17 cellular contexts compared by ENCODE assay signal in genomic region chr6:1778693-1779235, GRCh38.
A peak's percentile ranks its signal among the peaks of the same experiment; 100 is the strongest.
DNase-seq lines count a peak whose midpoint lies in the region; ATAC-seq and TF ChIP-seq lines count a peak whose summit lies in the region.
"Had no signal": no experiment of that assay in that cellular context is flagged by ENCODE, and none has a peak within 500 bp of the region (broad histone marks: within the 10 kb centered on the region; RNA-seq: fewer than 3 reads in every experiment).

No MANE protein-coding gene starts in this region.

- WGBS in body of pancreas, 2 donors, result 73 to 79% methylated on average over 10 of the region's 10 CpGs
- WGBS in gastroesophageal sphincter (ENCODE audit: low coverage in 1 of 2), 2 donors, result 35 to 71% methylated on average over 5 to 9 of the region's 10 CpGs

- no peak for TF ChIP-seq EP300 in gastroesophageal sphincter (IDR thresholded peaks at IDR 0.05)

- intact Hi-C loops in body of pancreas (cut with DNase I) (loop anchor here (10.0 kb wide), 1 partner anchor 144 kb away; no protein-coding TSS in a partner anchor), sciatic nerve (cut with DNase I) (no loop called here)

- peaks cover 18% of the 10 kb centered on the region for H3K4me1 ChIP-seq in body of pancreas
- H3K4me1 ChIP-seq in gastroesophageal sphincter, result peaks cover 0 to 13% (median 0%) of the 10 kb centered on the region in 3 donors
- H3K4me1 ChIP-seq: BE2C had no signal

- H3K36me3 ChIP-seq in body of pancreas (replicated peaks in 1 of 2; ENCODE audit: insufficient read depth in 1 of 2, low read depth in 2 of 2) (no peaks in the 10 kb centered on the region), gastroesophageal sphincter (no peaks in the 10 kb centered on the region)
- H3K36me3 ChIP-seq: BE2C had no signal

- TF ChIP-seq POLR2A in body of pancreas (IDR thresholded peaks at IDR 0.05) (no peak), gastroesophageal sphincter (IDR thresholded peaks at IDR 0.05) (no peak)

- H3K27ac ChIP-seq in body of pancreas, result peak overlapping the region in 3 of 4 donors; percentile 46 to 54 (median 49)
- no peak overlapping the region for H3K27ac ChIP-seq in gastroesophageal sphincter

- H3K4me3 ChIP-seq in body of pancreas (no peak overlapping the region), gastroesophageal sphincter (no peak overlapping the region), foreskin fibroblast (ENCODE audit: low read depth in 1 of 2, low read length in 2 of 2) (no peak overlapping the region)
- H3K4me3 ChIP-seq: GM12878 had no signal

- DNase-seq in body of pancreas, result peak in 1 of 4 donors; percentile 33
- peak; percentile 37 for DNase-seq in medulla oblongata (ENCODE audit: extremely low spot score)
- no peak for DNase-seq in sciatic nerve (ENCODE audit: low spot score)
- no peak for DNase-seq in activated CD4-positive, alpha-beta T cell treated with anti-CD3 and anti-CD28 coated beads, Interleukin-2, amount 50 U/mL, for 48 hours
- no peak for DNase-seq in foreskin fibroblast
- no peak for DNase-seq in SIG-M5 (lab: John Stamatoyannopoulos, UW)
- DNase-seq: BE2C; CD4-positive, alpha-beta memory T cell; DMS79; H7; MV-4-11; NCI-H1436; NCI-H2081; NCI-H524 had no signal

- H3K9me3 ChIP-seq in body of pancreas (no peaks in the 10 kb centered on the region), gastroesophageal sphincter (no peaks in the 10 kb centered on the region)
- H3K9me3 ChIP-seq: BE2C had no signal

- peak; percentile 64 for ATAC-seq in body of pancreas
- ATAC-seq in gastroesophageal sphincter, result peak; percentile 43
- peak; percentile 93 for ATAC-seq in sciatic nerve
- no peak for ATAC-seq in GM21381 (IDR thresholded peaks at IDR 0.05; ENCODE audit: unreplicated experiment)
- ATAC-seq: GM12878 had no signal

- no peak for TF ChIP-seq CTCF in body of pancreas (IDR thresholded peaks at IDR 0.05)
- no peak for TF ChIP-seq CTCF in gastroesophageal sphincter (IDR thresholded peaks at IDR 0.05)
- no peak for TF ChIP-seq CTCF in foreskin fibroblast (IDR thresholded peaks at IDR 0.05; ENCODE audit: low read depth, low read length)

- H3K27me3 ChIP-seq in body of pancreas (no peaks in the 10 kb centered on the region), gastroesophageal sphincter (no peaks in the 10 kb centered on the region)
- H3K27me3 ChIP-seq: BE2C had no signal

Comparison
In these comparisons a context has a peak if more than half of its experiments do, and no peak if none do; other contexts are left out.
1. H3K27ac ChIP-seq: peak in body of pancreas (3 of 4); none in gastroesophageal sphincter (0 of 4).